In the genomic region with DNA sequence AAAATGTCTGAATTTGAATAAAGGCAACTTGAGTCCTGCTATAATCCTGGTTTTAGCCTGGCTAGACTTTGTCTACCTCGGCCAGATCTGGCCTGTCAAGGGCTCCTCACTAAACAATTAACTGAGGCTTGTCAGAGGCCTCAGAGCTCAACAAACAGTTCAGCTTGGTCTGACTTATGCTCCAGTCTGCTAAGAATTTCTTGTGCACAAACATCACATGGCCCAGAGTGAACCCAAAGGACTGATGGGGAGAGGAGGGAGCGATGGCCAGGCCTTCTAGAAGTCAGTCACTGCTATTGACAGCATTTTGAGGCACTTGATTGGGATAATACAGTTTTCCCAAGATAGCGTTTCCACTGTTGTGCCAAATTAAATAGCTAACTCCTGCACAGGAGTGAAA, we compare ENCODE assay signal across 17 cellular contexts.
"Had no signal": no experiment of that assay in that cellular context is flagged by ENCODE, and none has a peak within 500 bp of the region (broad histone marks: within the 10 kb centered on the region; RNA-seq: fewer than 3 reads in every experiment).

No MANE protein-coding gene starts in this region.

- H3K27ac ChIP-seq: dorsolateral prefrontal cortex, left lung, lower lobe of right lung, ovary, skin epidermis, thyroid gland had no signal

- ATAC-seq: naive thymus-derived CD8-positive, alpha-beta T cell; stimulated activated naive CD8-positive, alpha-beta T cell treated with anti-CD3 and anti-CD28 coated beads, Interleukin-15, amount 100 ng/mL, for 72 hours had no signal

- H3K4me3 ChIP-seq: dorsolateral prefrontal cortex, left lung, lower lobe of right lung, ovary, skin epidermis, spleen, thyroid gland, upper lobe of left lung had no signal

- H3K9me3 ChIP-seq: left lung, lower lobe of right lung, ovary, spleen, thyroid gland, upper lobe of left lung had no signal

- H3K27me3 ChIP-seq: left lung, ovary, spleen, thyroid gland, upper lobe of left lung had no signal

- DNase-seq: central memory CD4-positive, alpha-beta T cell; dorsolateral prefrontal cortex; effector CD4-positive, alpha-beta T cell; kidney; left lung; lower lobe of right lung; naive thymus-derived CD8-positive, alpha-beta T cell; nephron progenitor cell; occipital lobe; retina; spleen; stimulated activated naive CD4-positive, alpha-beta T cell; stimulated activated naive CD8-positive, alpha-beta T cell treated with anti-CD3 and anti-CD28 coated beads, Interleukin-15, amount 100 ng/mL, for 72 hours; thyroid gland; upper lobe of left lung had no signal

- H3K27ac Mint-ChIP-seq: naive thymus-derived CD8-positive, alpha-beta T cell; stimulated activated naive CD8-positive, alpha-beta T cell treated with anti-CD3 and anti-CD28 coated beads, Interleukin-15, amount 100 ng/mL, for 72 hours had no signal

- H3K36me3 Mint-ChIP-seq: naive thymus-derived CD8-positive, alpha-beta T cell had no signal

- H3K27me3 Mint-ChIP-seq: naive thymus-derived CD8-positive, alpha-beta T cell; stimulated activated naive CD8-positive, alpha-beta T cell treated with anti-CD3 and anti-CD28 coated beads, Interleukin-15, amount 100 ng/mL, for 72 hours had no signal

- H3K36me3 ChIP-seq: left lung, lower lobe of right lung, ovary, spleen, thyroid gland, upper lobe of left lung had no signal

- H3K4me1 Mint-ChIP-seq: naive thymus-derived CD8-positive, alpha-beta T cell; stimulated activated naive CD8-positive, alpha-beta T cell treated with anti-CD3 and anti-CD28 coated beads, Interleukin-15, amount 100 ng/mL, for 72 hours had no signal

- H3K4me3 Mint-ChIP-seq: naive thymus-derived CD8-positive, alpha-beta T cell; nephron progenitor cell; stimulated activated naive CD8-positive, alpha-beta T cell treated with anti-CD3 and anti-CD28 coated beads, Interleukin-15, amount 100 ng/mL, for 72 hours had no signal

- H3K4me1 ChIP-seq: lower lobe of right lung, spleen had no signal
